ENCODE assay signal across 3 cellular contexts in the genomic region with DNA sequence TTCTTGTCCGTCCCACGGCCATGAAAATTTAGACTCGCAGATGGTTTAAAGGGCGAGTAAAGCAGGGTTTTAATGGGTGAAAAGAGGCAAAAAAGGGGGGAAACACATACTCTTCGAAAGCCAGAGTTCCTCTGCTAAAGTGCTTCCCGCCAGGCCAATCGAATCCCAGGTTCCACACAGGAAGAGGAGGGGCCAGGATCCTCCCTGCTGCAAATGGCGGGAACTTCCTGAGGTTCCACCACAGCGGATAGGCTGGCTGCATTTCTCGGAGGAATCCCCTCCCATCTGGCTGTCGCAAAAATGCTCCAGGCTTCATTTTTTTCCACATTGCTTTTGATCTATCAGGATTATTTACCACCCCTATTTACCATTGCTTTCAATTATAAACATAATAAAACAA.
TF ChIP-seq lines count a peak whose summit lies in the region.

No MANE protein-coding gene starts in this region.

TF ChIP-seq in GM23338, 12 proteins besides CTCF, POLR2A, EP300 and RAD21:
- TF ChIP-seq EZH2 (IDR thresholded peaks at IDR 0.05; ENCODE audit: low read depth, unreplicated experiment) = no peak
- TF ChIP-seq JUNB (IDR thresholded peaks at IDR 0.05; ENCODE audit: unreplicated experiment) = no peak
- no peak for TF ChIP-seq EZH2phosphoT487 (IDR thresholded peaks at IDR 0.05; ENCODE audit: unreplicated experiment)
- TF ChIP-seq, protein P1, sequence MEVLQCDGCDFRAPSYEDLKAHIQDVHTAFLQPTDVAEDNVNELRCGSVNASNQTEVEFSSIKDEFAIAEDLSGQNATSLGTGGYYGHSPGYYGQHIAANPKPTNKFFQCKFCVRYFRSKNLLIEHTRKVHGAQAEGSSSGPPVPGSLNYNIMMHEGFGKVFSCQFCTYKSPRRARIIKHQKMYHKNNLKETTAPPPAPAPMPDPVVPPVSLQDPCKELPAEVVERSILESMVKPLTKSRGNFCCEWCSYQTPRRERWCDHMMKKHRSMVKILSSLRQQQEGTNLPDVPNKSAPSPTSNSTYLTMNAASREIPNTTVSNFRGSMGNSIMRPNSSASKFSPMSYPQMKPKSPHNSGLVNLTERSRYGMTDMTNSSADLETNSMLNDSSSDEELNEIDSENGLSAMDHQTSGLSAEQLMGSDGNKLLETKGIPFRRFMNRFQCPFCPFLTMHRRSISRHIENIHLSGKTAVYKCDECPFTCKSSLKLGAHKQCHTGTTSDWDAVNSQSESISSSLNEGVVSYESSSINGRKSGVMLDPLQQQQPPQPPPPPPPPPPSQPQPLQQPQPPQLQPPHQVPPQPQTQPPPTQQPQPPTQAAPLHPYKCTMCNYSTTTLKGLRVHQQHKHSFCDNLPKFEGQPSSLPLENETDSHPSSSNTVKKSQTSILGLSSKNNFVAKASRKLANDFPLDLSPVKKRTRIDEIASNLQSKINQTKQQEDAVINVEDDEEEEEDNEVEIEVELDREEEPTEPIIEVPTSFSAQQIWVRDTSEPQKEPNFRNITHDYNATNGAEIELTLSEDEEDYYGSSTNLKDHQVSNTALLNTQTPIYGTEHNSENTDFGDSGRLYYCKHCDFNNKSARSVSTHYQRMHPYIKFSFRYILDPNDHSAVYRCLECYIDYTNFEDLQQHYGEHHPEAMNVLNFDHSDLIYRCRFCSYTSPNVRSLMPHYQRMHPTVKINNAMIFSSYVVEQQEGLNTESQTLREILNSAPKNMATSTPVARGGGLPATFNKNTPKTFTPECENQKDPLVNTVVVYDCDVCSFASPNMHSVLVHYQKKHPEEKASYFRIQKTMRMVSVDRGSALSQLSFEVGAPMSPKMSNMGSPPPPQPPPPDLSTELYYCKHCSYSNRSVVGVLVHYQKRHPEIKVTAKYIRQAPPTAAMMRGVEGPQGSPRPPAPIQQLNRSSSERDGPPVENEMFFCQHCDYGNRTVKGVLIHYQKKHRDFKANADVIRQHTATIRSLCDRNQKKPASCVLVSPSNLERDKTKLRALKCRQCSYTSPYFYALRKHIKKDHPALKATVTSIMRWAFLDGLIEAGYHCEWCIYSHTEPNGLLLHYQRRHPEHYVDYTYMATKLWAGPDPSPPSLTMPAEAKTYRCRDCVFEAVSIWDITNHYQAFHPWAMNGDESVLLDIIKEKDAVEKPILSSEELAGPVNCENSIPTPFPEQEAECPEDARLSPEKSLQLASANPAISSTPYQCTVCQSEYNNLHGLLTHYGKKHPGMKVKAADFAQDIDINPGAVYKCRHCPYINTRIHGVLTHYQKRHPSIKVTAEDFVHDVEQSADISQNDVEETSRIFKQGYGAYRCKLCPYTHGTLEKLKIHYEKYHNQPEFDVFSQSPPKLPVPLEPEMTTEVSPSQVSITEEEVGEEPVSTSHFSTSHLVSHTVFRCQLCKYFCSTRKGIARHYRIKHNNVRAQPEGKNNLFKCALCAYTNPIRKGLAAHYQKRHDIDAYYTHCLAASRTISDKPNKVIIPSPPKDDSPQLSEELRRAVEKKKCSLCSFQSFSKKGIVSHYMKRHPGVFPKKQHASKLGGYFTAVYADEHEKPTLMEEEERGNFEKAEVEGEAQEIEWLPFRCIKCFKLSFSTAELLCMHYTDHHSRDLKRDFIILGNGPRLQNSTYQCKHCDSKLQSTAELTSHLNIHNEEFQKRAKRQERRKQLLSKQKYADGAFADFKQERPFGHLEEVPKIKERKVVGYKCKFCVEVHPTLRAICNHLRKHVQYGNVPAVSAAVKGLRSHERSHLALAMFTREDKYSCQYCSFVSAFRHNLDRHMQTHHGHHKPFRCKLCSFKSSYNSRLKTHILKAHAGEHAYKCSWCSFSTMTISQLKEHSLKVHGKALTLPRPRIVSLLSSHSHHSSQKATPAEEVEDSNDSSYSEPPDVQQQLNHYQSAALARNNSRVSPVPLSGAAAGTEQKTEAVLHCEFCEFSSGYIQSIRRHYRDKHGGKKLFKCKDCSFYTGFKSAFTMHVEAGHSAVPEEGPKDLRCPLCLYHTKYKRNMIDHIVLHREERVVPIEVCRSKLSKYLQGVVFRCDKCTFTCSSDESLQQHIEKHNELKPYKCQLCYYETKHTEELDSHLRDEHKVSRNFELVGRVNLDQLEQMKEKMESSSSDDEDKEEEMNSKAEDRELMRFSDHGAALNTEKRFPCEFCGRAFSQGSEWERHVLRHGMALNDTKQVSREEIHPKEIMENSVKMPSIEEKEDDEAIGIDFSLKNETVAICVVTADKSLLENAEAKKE (CRISPR knock-in tag; IDR thresholded peaks at IDR 0.05) = no peak
- TF ChIP-seq NANOG (IDR thresholded peaks at IDR 0.05; ENCODE audit: borderline replicate concordance) = no peak

TF ChIP-seq in H1, 55 proteins besides CTCF, POLR2A, EP300 and RAD21:
- TF ChIP-seq, protein P2, sequence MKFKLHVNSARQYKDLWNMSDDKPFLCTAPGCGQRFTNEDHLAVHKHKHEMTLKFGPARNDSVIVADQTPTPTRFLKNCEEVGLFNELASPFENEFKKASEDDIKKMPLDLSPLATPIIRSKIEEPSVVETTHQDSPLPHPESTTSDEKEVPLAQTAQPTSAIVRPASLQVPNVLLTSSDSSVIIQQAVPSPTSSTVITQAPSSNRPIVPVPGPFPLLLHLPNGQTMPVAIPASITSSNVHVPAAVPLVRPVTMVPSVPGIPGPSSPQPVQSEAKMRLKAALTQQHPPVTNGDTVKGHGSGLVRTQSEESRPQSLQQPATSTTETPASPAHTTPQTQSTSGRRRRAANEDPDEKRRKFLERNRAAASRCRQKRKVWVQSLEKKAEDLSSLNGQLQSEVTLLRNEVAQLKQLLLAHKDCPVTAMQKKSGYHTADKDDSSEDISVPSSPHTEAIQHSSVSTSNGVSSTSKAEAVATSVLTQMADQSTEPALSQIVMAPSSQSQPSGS (IDR thresholded peaks at IDR 0.05; ENCODE audit: low read length) = no peak
- TF ChIP-seq, protein P3, sequence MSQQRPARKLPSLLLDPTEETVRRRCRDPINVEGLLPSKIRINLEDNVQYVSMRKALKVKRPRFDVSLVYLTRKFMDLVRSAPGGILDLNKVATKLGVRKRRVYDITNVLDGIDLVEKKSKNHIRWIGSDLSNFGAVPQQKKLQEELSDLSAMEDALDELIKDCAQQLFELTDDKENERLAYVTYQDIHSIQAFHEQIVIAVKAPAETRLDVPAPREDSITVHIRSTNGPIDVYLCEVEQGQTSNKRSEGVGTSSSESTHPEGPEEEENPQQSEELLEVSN (IDR thresholded peaks at IDR 0.05) = peak; percentile 73; the same call in 1 of the 2 replicates

TF ChIP-seq in HEK293T, 16 proteins besides CTCF, POLR2A, EP300 and RAD21 (continued from another document):
- no peak for TF ChIP-seq LEF1 (IDR thresholded peaks at IDR 0.05; ENCODE audit: borderline replicate concordance)
- TF ChIP-seq HDGF (IDR thresholded peaks at IDR 0.05; ENCODE audit: borderline replicate concordance) = no peak
- no peak for TF ChIP-seq L3MBTL2 (conservative IDR thresholded peaks at IDR 0.05)
- TF ChIP-seq FOXM1 (IDR thresholded peaks at IDR 0.05; ENCODE audit: borderline replicate concordance) = no peak
- TF ChIP-seq BHLHE40 (IDR thresholded peaks at IDR 0.05; ENCODE audit: borderline replicate concordance) = no peak
- TF ChIP-seq ZNF384 (IDR thresholded peaks at IDR 0.05) = no peak
- no peak for TF ChIP-seq FOXA1 (IDR thresholded peaks at IDR 0.05)
- TF ChIP-seq SP1 (IDR thresholded peaks at IDR 0.05) = no peak
